Comparison of ENCODE assay signal across 12 cellular contexts in genomic region chr6:150717419-150717818, GRCh38.
DNase-seq lines count a peak whose midpoint lies in the region; ATAC-seq, FAIRE-seq and TF ChIP-seq lines count a peak whose summit lies in the region.
"Had no signal": no experiment of that assay in that cellular context is flagged by ENCODE, and none has a peak within 500 bp of the region (broad histone marks: within the 10 kb centered on the region; RNA-seq: fewer than 3 reads in every experiment).

No MANE protein-coding gene starts in this region.

- in situ Hi-C loops in HepG2 (cut with HindIII; ENCODE audit: extremely low pct_ligation_motif_present, low pct_unique_long_range_greater_than_20kb): no loop called here

- POLR2A ChIA-PET in HepG2 (lab: Yijun Ruan, JAX): no interaction called here

- TF ChIP-seq CTCF in HepG2 (CRISPR knock-in tag; IDR thresholded peaks at IDR 0.05) (no peak), upper lobe of left lung (IDR thresholded peaks at IDR 0.05) (no peak)

- H3K27ac ChIP-seq in HepG2 (ENCODE audit: extremely low read length, insufficient read depth, low read length) (no peak overlapping the region), upper lobe of left lung (no peak overlapping the region)

- no TSS peak for BruUV-seq in HepG2 (replicated peaks; lab: Mats Ljungman, UMichigan)

- no peaks in the 10 kb centered on the region for H4K20me1 ChIP-seq in HepG2 (ENCODE audit: insufficient read depth, low read length)

- no peak for TF ChIP-seq POLR2A in HepG2 (IDR thresholded peaks at IDR 0.05; ENCODE audit: insufficient read depth in 1 of 2, low read depth in 2 of 2, low read length in 2 of 2)
- no peak for TF ChIP-seq POLR2A in upper lobe of left lung (IDR thresholded peaks at IDR 0.05)

- DNase-seq in NCI-H526 (lab: John Stamatoyannopoulos, UW) (peak; percentile 7 to 24), NCI-H526 treated with DMSO at 0.1 percent for 48 hours (lab: John Stamatoyannopoulos, UW) (no peak), SW480 (ENCODE audit: low spot score) (peak; percentile 20), HepG2 (ENCODE audit: low spot score) (peak; percentile 51), upper lobe of left lung (peak in 1 of 2 donors; percentile 78), T-helper 1 cell (no peak), NK-92 (lab: John Stamatoyannopoulos, UW; ENCODE audit: unreplicated experiment) (no peak)
- DNase-seq in stimulated activated naive CD8-positive, alpha-beta T cell treated with anti-CD3 and anti-CD28 coated beads, Interleukin-15, Interleukin-2, amounts not matched to agents 100 U/mL and 50 U/mL, for 24 hours: no peak
- DNase-seq: activated CD8-positive, alpha-beta memory T cell treated with anti-CD3 and anti-CD28 coated beads for 24 hours; amniotic stem cell; stimulated activated CD4-positive, alpha-beta T cell treated with anti-CD3 and anti-CD28 coated beads, Interleukin-4, amount 100 ng/mL, for 4 hours had no signal

- H3K4me1 ChIP-seq in HepG2 (ENCODE audit: insufficient read depth, low read length): peaks cover 5% of the 10 kb centered on the region; the same call in 1 of the 2 replicates
- H3K4me1 ChIP-seq in upper lobe of left lung: peaks cover 3 to 29% (median 20%) of the 10 kb centered on the region in 4 donors

- CTCF ChIA-PET in HepG2 (lab: Yijun Ruan, JAX; ENCODE audit: low intra/inter-chr PET ratio, low total read pairs): no interaction called here

- H3K4me2 ChIP-seq in HepG2 (ENCODE audit: low read depth, low read length): no peak overlapping the region

- H3K27me3 ChIP-seq in HepG2 (ENCODE audit: control insufficient read depth in 1 of 2, insufficient read depth in 2 of 2, low read length in 2 of 2): no peaks in the 10 kb centered on the region
- no peaks in the 10 kb centered on the region for H3K27me3 ChIP-seq in upper lobe of left lung

- H3K9ac ChIP-seq in HepG2 (ENCODE audit: insufficient read depth, low read depth, low read length): no peak overlapping the region

- no peak for FAIRE-seq in HepG2 (lab: Jason Lieb, UNC)
- FAIRE-seq: H54 had no signal

- H2AFZ ChIP-seq in HepG2 (ENCODE audit: low read length): no peak overlapping the region

- H3K79me2 ChIP-seq in HepG2 (ENCODE audit: insufficient read depth, low read length): no peaks in the 10 kb centered on the region

- WGBS in HepG2 (ENCODE audit: low lambda C conversion rate): 7% methylated on average over 7 of the region's 8 CpGs
- 67 to 68% methylated on average over 8 of the region's 8 CpGs for WGBS in upper lobe of left lung, 2 donors

- TF ChIP-seq RAD21 in HepG2 (CRISPR knock-in tag; IDR thresholded peaks at IDR 0.05): no peak

- intact Hi-C loops in HepG2 (cut with micrococcal nuclease; ENCODE audit: unreplicated experiment): no loop called here

- H3K36me3 ChIP-seq in HepG2 (replicated peaks in 1 of 2; ENCODE audit: control insufficient read depth in 1 of 2, insufficient read depth in 2 of 2, low read length in 2 of 2) (no peaks in the 10 kb centered on the region), upper lobe of left lung (no peaks in the 10 kb centered on the region)

- TF ChIP-seq EP300 in HepG2 (IDR thresholded peaks at IDR 0.05; ENCODE audit: low read depth in 2 of 2, low read length in 2 of 2) (no peak), HepG2 (CRISPR knock-in tag; IDR thresholded peaks at IDR 0.05; ENCODE audit: borderline replicate concordance) (no peak), upper lobe of left lung (IDR thresholded peaks at IDR 0.05) (peak in 3 of 4 donors; percentile 25 to 59 (median 50))

- peak; percentile 69 for ATAC-seq in HepG2
- ATAC-seq in upper lobe of left lung (ENCODE audit: low FRiP score in 2 of 2): peak; percentile 43 to 78
- no peak for ATAC-seq in stimulated activated naive CD8-positive, alpha-beta T cell treated with anti-CD3 and anti-CD28 coated beads, Interleukin-15, Interleukin-2, amounts not matched to agents 100 U/mL and 50 U/mL, for 24 hours

- H3K4me3 ChIP-seq in HepG2 (replicated peaks in 1 of 3; ENCODE audit: insufficient read depth in 1 of 3, low read depth in 2 of 3, low read length in 3 of 3) (no peak overlapping the region), upper lobe of left lung (no peak overlapping the region)

- H3K9me3 ChIP-seq in HepG2 (ENCODE audit: low read length) (no peaks in the 10 kb centered on the region), upper lobe of left lung (no peaks in the 10 kb centered on the region)

TF ChIP-seq in HepG2, 621 proteins besides CTCF, POLR2A, EP300 and RAD21:
- peak; percentile 48; the same call in 1 of the 2 replicates for TF ChIP-seq GATAD2A (CRISPR knock-in tag; IDR thresholded peaks at IDR 0.05)
- no peak for TF ChIP-seq ZNF569 (CRISPR knock-in tag; IDR thresholded peaks at IDR 0.05; ENCODE audit: borderline replicate concordance)
- TF ChIP-seq FOXO1 (CRISPR knock-in tag; IDR thresholded peaks at IDR 0.05): 0 out of 2 replicates have a peak, but pooled peaks have one; percentile 15
- TF ChIP-seq TEAD3 (CRISPR knock-in tag; optimal IDR thresholded peaks at IDR 0.05; ENCODE audit: borderline replicate concordance): peak; percentile 50
- peak; percentile 41; the same call in 1 of the 2 replicates for TF ChIP-seq CEBPG (CRISPR knock-in tag; IDR thresholded peaks at IDR 0.05)
- no peak for TF ChIP-seq ZBTB46 (CRISPR knock-in tag; IDR thresholded peaks at IDR 0.05; ENCODE audit: borderline replicate concordance)
- peak; percentile 48; the same call in 1 of the 2 replicates for TF ChIP-seq ELF3 (CRISPR knock-in tag; IDR thresholded peaks at IDR 0.05)
- TF ChIP-seq ZNF576 (CRISPR knock-in tag; IDR thresholded peaks at IDR 0.05): no peak
- peak; percentile 48 for TF ChIP-seq RFX1 (IDR thresholded peaks at IDR 0.05)
- peak; percentile 38; the same call in 1 of the 2 replicates for TF ChIP-seq RFX3 (CRISPR knock-in tag; IDR thresholded peaks at IDR 0.05)
- TF ChIP-seq RFXANK (CRISPR knock-in tag; IDR thresholded peaks at IDR 0.05): no peak
- peak; percentile 50; the same call in 1 of the 2 replicates for TF ChIP-seq FOXA3 (CRISPR knock-in tag; IDR thresholded peaks at IDR 0.05)
- TF ChIP-seq DNMT3B (CRISPR knock-in tag; conservative IDR thresholded peaks at IDR 0.05): no peak
- TF ChIP-seq BCL6 (CRISPR knock-in tag; IDR thresholded peaks at IDR 0.05): peak; percentile 74; the same call in 1 of the 2 replicates
- TF ChIP-seq ELF1 (CRISPR knock-in tag; IDR thresholded peaks at IDR 0.05): peak; percentile 51
- peak; percentile 59; the same call in 1 of the 2 replicates for TF ChIP-seq CEBPB (IDR thresholded peaks at IDR 0.05; ENCODE audit: borderline replicate concordance, low read depth, low read length)
- TF ChIP-seq FOXP4 (CRISPR knock-in tag; IDR thresholded peaks at IDR 0.05): 0 out of 2 replicates have a peak, but pooled peaks have one; percentile 19
- TF ChIP-seq ZNF782 (CRISPR knock-in tag; IDR thresholded peaks at IDR 0.05; ENCODE audit: borderline replicate concordance): no peak

Comparison
In these comparisons a context has a peak if more than half of its experiments do, and no peak if none do; other contexts are left out.
1. DNase-seq: peak in NCI-H526 (2 of 2), SW480 (single experiment) and HepG2 (single experiment); none in NCI-H526 treated with DMSO at 0.1 percent for 48 hours (single experiment), T-helper 1 cell (0 of 5), stimulated activated naive CD8-positive, alpha-beta T cell treated with anti-CD3 and anti-CD28 coated beads, Interleukin-15, Interleukin-2, amounts not matched to agents 100 U/mL and 50 U/mL, for 24 hours (single experiment) and NK-92 (single experiment).